ENCODE assay signal across 7 cellular contexts in genomic region chr19:984165-984967, GRCh38. TPM values are rescaled to one million over a fixed set of nuclear protein-coding genes. Genes with fewer than 3 reads are reported as not detected.
DNase-seq lines count a peak whose midpoint lies in the region; ATAC-seq, FAIRE-seq and TF ChIP-seq lines count a peak whose summit lies in the region.

TSS of gene WDR18 (plus strand) at chr19:984345. CDS start at chr19:984354, 9 bp downstream.

- no peak for FAIRE-seq in bronchial epithelial cell (lab: Jason Lieb, UNC)

- H3K36me3 ChIP-seq in bronchial epithelial cell (ENCODE audit: control insufficient read depth, insufficient read depth, low read length) (peaks cover 18% of the 10 kb centered on the region), spleen (peaks cover 0 to 36% (median 19%) of the 10 kb centered on the region in 6 donors)

- H3K4me3 ChIP-seq in bronchial epithelial cell (ENCODE audit: low read depth, low read length) (peak within 1 kb of the TSS; percentile 100), spleen (peak within 1 kb of the TSS; percentile 86 to 99 (median 96))

- peaks cover 18% of the 10 kb centered on the region for H3K4me1 Mint-ChIP-seq in activated B cell treated with CpG ODN at 0.5 μM for 24 hours

- peak within 1 kb of the TSS; percentile 92 for H3K4me3 Mint-ChIP-seq in activated B cell treated with CpG ODN at 0.5 μM for 24 hours

- peak within 1 kb of the TSS; percentile 89 for H3K27ac Mint-ChIP-seq in activated B cell treated with CpG ODN at 0.5 μM for 24 hours

- intact Hi-C loops in activated B cell treated with CpG ODN at 0.5 μM for 24 hours (cut with micrococcal nuclease): loop anchor here (1.0 kb wide), 5 partner anchors 17 to 256 kb away; partner anchors contain the start of genes RNU6-2 and TMEM259
- intact Hi-C loops in spleen (cut with DNase I; ENCODE audit: low total_unique reads): loop anchor here (10.0 kb wide), 2 partner anchors 120 to 200 kb away; no protein-coding TSS in a partner anchor

- CTCF ChIA-PET in activated B cell treated with CpG ODN at 0.5 μM for 24 hours (lab: Charles Lee): interaction anchor here (0.7 to 4.5 kb wide), 13 partner anchors 12 to 260 kb away, joined by 3 to 34 read pairs (median 4); partner anchors contain the start of gene CFD

- peaks cover 16 to 50% (median 36%) of the 10 kb centered on the region in 6 donors for H3K4me1 ChIP-seq in spleen

- TF ChIP-seq POLR2A in spleen (IDR thresholded peaks at IDR 0.05): peak in 1 of 3 donors; percentile 9

- H3K9me3 ChIP-seq in spleen: no peaks in the 10 kb centered on the region

- ATAC-seq in GM18502 (IDR thresholded peaks at IDR 0.05; ENCODE audit: poor library complexity, unreplicated experiment) (peak; percentile 77), HG03045 (IDR thresholded peaks at IDR 0.05; ENCODE audit: unreplicated experiment) (peak; percentile 78), activated B cell treated with CpG ODN at 0.5 μM for 24 hours (ENCODE audit: low read depth) (peak; percentile 89)

- 0 to 2% (median 1%) methylated on average over 55 to 78 of the region's 78 CpGs for WGBS in spleen, 5 donors

- POLR2A ChIA-PET in activated B cell treated with CpG ODN at 0.5 μM for 24 hours (lab: Charles Lee): interaction anchor here (0.6 to 5.7 kb wide), 44 partner anchors 8 to 321 kb away, joined by 3 to 67 read pairs (median 5); partner anchors contain the start of genes ABCA7, ARHGAP45, ARID3A and ATP5F1D

- H3K9me3 Mint-ChIP-seq in activated B cell treated with CpG ODN at 0.5 μM for 24 hours: no peaks in the 10 kb centered on the region

- TF ChIP-seq CTCF in activated B cell treated with CpG ODN at 0.5 μM for 24 hours (IDR thresholded peaks at IDR 0.05) (no peak), bronchial epithelial cell (IDR thresholded peaks at IDR 0.05; ENCODE audit: insufficient read depth, low read length, severe bottlenecking) (peak; percentile 2), spleen (IDR thresholded peaks at IDR 0.05 in 8 of 11, conservative IDR thresholded peaks at IDR 0.05 in 3 of 11) (peak in 9 of 11 experiments; percentile 32 to 80 (median 60))

- DNase-seq in NCI-H2196 (lab: John Stamatoyannopoulos, UW; ENCODE audit: unreplicated experiment) (peak; percentile 95), activated B cell treated with CpG ODN at 0.5 μM for 24 hours (peak; percentile 89), bronchial epithelial cell (ENCODE audit: low read depth) (peak; percentile 61), inferior parietal cortex (ENCODE audit: extremely low spot score) (peak; percentile 95), spleen (peak; percentile 99)

- H3K36me3 Mint-ChIP-seq in activated B cell treated with CpG ODN at 0.5 μM for 24 hours (ENCODE audit: low read depth): peaks cover 32% of the 10 kb centered on the region

- H3K27ac ChIP-seq in spleen: peak within 1 kb of the TSS; percentile 55 to 95 (median 84)

- H3K27me3 ChIP-seq in bronchial epithelial cell (ENCODE audit: control insufficient read depth, insufficient read depth, low read length) (no peaks in the 10 kb centered on the region), spleen (replicated peaks in 1 of 7) (peaks cover 0 to 2% (median 0%) of the 10 kb centered on the region in 7 donors)

- no peaks in the 10 kb centered on the region for H3K27me3 Mint-ChIP-seq in activated B cell treated with CpG ODN at 0.5 μM for 24 hours

RNA-seq across cellular contexts. Expression of gene WDR18, which starts in this region (rescaled TPM):
- total RNA-seq in activated B cell treated with CpG ODN at 0.5 μM for 24 hours (66.5 and 84.7 TPM in 2 replicates), bronchial epithelial cell (36.3 and 68.2 TPM in 2 replicates), spleen (10 to 100 TPM; 17.8 to 63.4 (median 28.2) TPM)
- polyA plus RNA-seq in spleen: 10 to 100 TPM; 57.6 to 96.0 (median 85.9) TPM

Comparison
In these comparisons a context has a peak if more than half of its experiments do, and no peak if none do; other contexts are left out.
1. Peak in every context shown above with its lines: DNase-seq, ATAC-seq, H3K4me3 ChIP-seq and H3K27ac ChIP-seq.